ENCODE assay signal across 34 cellular contexts in the genomic region with DNA sequence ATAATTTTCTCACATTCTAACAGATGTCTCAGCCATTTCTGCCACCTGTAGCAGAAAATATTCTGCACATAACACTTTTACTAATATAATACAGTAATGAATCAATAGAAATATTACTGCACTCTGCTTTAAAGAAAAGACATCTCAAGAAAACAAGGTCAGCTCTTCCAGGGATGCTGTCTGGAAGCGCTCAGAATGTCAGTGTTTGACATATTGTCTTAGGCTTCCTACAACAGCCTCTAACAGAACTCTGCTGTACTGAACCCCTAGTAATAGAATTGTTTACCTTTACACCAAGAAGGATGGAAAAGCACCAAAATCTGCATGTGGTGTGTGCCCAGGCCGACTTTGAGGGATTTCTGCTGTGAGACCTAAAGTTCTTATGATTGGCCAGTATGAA.
"Had no signal": no experiment of that assay in that cellular context is flagged by ENCODE, and none has a peak within 500 bp of the region (broad histone marks: within the 10 kb centered on the region; RNA-seq: fewer than 3 reads in every experiment).

No MANE protein-coding gene starts in this region.

- DNase-seq: Karpas-422, Kasumi-1, MG63, MM.1S, MV-4-11, NCI-H1048, NCI-H1092, NCI-H1092 treated with DMSO at 0.1 percent for 48 hours, NCI-H1105, NCI-H1105 treated with DMSO at 0.1 percent for 48 hours, NCI-H1417, NCI-H1417 treated with DMSO at 0.1 percent for 48 hours, NCI-H1436, NCI-H1436 treated with DMSO at 0.1 percent for 48 hours, NCI-H146, NCI-H1694, NCI-H1694 treated with DMSO at 0.1 percent for 48 hours, NCI-H187, NCI-H187 treated with DMSO at 0.1 percent for 48 hours, NCI-H1930, NCI-H2029, NCI-H2029 treated with DMSO at 0.1 percent for 48 hours, NCI-H2081, NCI-H2081 treated with DMSO at 0.1 percent for 48 hours, NCI-H2107, NCI-H2171, NCI-H2171 treated with DMSO at 0.1 percent for 48 hours, NCI-H2227 treated with DMSO at 0.1 percent for 48 hours, NCI-H226, NCI-H345, NCI-H446, NCI-H446 treated with DMSO at 0.1 percent for 48 hours, NCI-H510A had no signal

- H3K36me3 ChIP-seq: MG63 had no signal

- H3K4me3 ChIP-seq: MG63 had no signal

- H3K27ac ChIP-seq: KMS-11 had no signal

- H3K9ac ChIP-seq: KMS-11 had no signal
